In genomic region chr10:72097448-72098300, GRCh38 we compare ENCODE assay signal across 1 cellular context.
TF ChIP-seq lines count a peak whose summit lies in the region.

No MANE protein-coding gene starts in this region.

TF ChIP-seq in K562, 482 proteins besides CTCF, POLR2A, EP300 and RAD21 (continued from another document and continues in another):
- TF ChIP-seq TFAP4 (CRISPR knock-in tag; IDR thresholded peaks at IDR 0.05; ENCODE audit: borderline replicate concordance), result no peak; the same call in 1 of the 2 replicates
- TF ChIP-seq THRA (IDR thresholded peaks at IDR 0.05), result no peak
- no peak for TF ChIP-seq CHD1 (IDR thresholded peaks at IDR 0.05; ENCODE audit: low read length)
- TF ChIP-seq CEBPG (CRISPR knock-in tag; IDR thresholded peaks at IDR 0.05), result 0 out of 2 replicates have a peak, but pooled peaks have one; percentile 14
- TF ChIP-seq CEBPG (tag; conservative IDR thresholded peaks at IDR 0.05 in 1 of 2, IDR thresholded peaks at IDR 0.05 in 1 of 2), result 0 out of 4 replicates have a peak, but pooled peaks of 1 of the 2 experiments have one; percentile 9
- TF ChIP-seq CSDE1 (IDR thresholded peaks at IDR 0.05), result no peak
- no peak for TF ChIP-seq USF2 (CRISPR knock-in tag; IDR thresholded peaks at IDR 0.05)
- TF ChIP-seq ZMIZ1 (IDR thresholded peaks at IDR 0.05; ENCODE audit: low read depth in 2 of 2, low read length in 2 of 2), result no peak
- no peak for TF ChIP-seq UBTF (IDR thresholded peaks at IDR 0.05; ENCODE audit: borderline replicate concordance in 1 of 2, low read depth in 2 of 2, low read length in 2 of 2)
- peak; percentile 18; the same call in 1 of the 2 replicates for TF ChIP-seq GABPB1 (CRISPR knock-in tag; IDR thresholded peaks at IDR 0.05)
- no peak for TF ChIP-seq SPI1 (IDR thresholded peaks at IDR 0.05; ENCODE audit: borderline replicate concordance, low read depth, low read length)
- no peak for TF ChIP-seq HOMEZ (CRISPR knock-in tag; IDR thresholded peaks at IDR 0.05)
- no peak for TF ChIP-seq ZNF324 (CRISPR knock-in tag; IDR thresholded peaks at IDR 0.05)
- no peak for TF ChIP-seq SMAD3 (CRISPR knock-in tag; conservative IDR thresholded peaks at IDR 0.05)
- no peak for TF ChIP-seq WHSC1 (IDR thresholded peaks at IDR 0.05; ENCODE audit: low read length)
- TF ChIP-seq ARID3A (IDR thresholded peaks at IDR 0.05; ENCODE audit: borderline replicate concordance, low read depth, low read length), result peak; percentile 92; the same call in 1 of the 2 replicates
- no peak for TF ChIP-seq MECOM (CRISPR knock-in tag; IDR thresholded peaks at IDR 0.05)
- TF ChIP-seq PHTF2 (CRISPR knock-in tag; IDR thresholded peaks at IDR 0.05), result no peak
- TF ChIP-seq FOXP1 (CRISPR knock-in tag; IDR thresholded peaks at IDR 0.05), result no peak
- no peak for TF ChIP-seq ZNF764 (CRISPR knock-in tag; IDR thresholded peaks at IDR 0.05; ENCODE audit: low read depth)
- no peak for TF ChIP-seq CTBP1 (IDR thresholded peaks at IDR 0.05; ENCODE audit: borderline replicate concordance)
- 0 out of 2 replicates have a peak, but pooled peaks have one; percentile 21 for TF ChIP-seq ELF4 (CRISPR knock-in tag; IDR thresholded peaks at IDR 0.05)
- peak; percentile 52 for TF ChIP-seq CBFA2T3 (IDR thresholded peaks at IDR 0.05)
- TF ChIP-seq TRIM25 (IDR thresholded peaks at IDR 0.05; ENCODE audit: borderline replicate concordance), result no peak
- no peak for TF ChIP-seq ZNF76 (CRISPR knock-in tag; IDR thresholded peaks at IDR 0.05; ENCODE audit: borderline replicate concordance)
- no peak for TF ChIP-seq KDM2B (CRISPR knock-in tag; IDR thresholded peaks at IDR 0.05)
- TF ChIP-seq ARNT (IDR thresholded peaks at IDR 0.05), result no peak
- no peak for TF ChIP-seq NFYB (IDR thresholded peaks at IDR 0.05; ENCODE audit: extremely low read depth, insufficient read length)
- TF ChIP-seq PHF8 (IDR thresholded peaks at IDR 0.05; ENCODE audit: borderline replicate concordance, low read length), result no peak
- no peak for TF ChIP-seq TAF7 (tag; IDR thresholded peaks at IDR 0.05)
- TF ChIP-seq HMG20A (CRISPR knock-in tag; conservative IDR thresholded peaks at IDR 0.05), result no peak
- peak; percentile 80 for TF ChIP-seq MEIS2 (IDR thresholded peaks at IDR 0.05; ENCODE audit: partially characterized antibody)
- TF ChIP-seq E2F6 (IDR thresholded peaks at IDR 0.05; ENCODE audit: borderline replicate concordance in 1 of 2, extremely low read depth in 1 of 2, insufficient read depth in 1 of 2, insufficient read length in 1 of 2, low read depth in 1 of 2, low read length in 1 of 2, poor library complexity in 1 of 2, severe bottlenecking in 1 of 2), result no peak
- TF ChIP-seq JUN (IDR thresholded peaks at IDR 0.05; ENCODE audit: borderline replicate concordance, low read depth, low read length), result peak; percentile 95
- TF ChIP-seq JUN (CRISPR knock-in tag; IDR thresholded peaks at IDR 0.05; ENCODE audit: borderline replicate concordance), result no peak
- no peak for TF ChIP-seq ZNF639 (CRISPR knock-in tag; conservative IDR thresholded peaks at IDR 0.05 in 1 of 2, IDR thresholded peaks at IDR 0.05 in 1 of 2)
- no peak for TF ChIP-seq NONO (IDR thresholded peaks at IDR 0.05; ENCODE audit: low read depth in 2 of 2, low read length in 1 of 2)
- TF ChIP-seq FOXK1 (CRISPR knock-in tag; IDR thresholded peaks at IDR 0.05; ENCODE audit: borderline replicate concordance), result no peak
- TF ChIP-seq MIER1 (IDR thresholded peaks at IDR 0.05; ENCODE audit: low read depth), result no peak
- no peak for TF ChIP-seq ILK (tag; IDR thresholded peaks at IDR 0.05; ENCODE audit: borderline replicate concordance, low read depth)
- no peak for TF ChIP-seq MLLT1 (IDR thresholded peaks at IDR 0.05)
